Comparison of ENCODE assay signal across 25 cellular contexts in the genomic region with DNA sequence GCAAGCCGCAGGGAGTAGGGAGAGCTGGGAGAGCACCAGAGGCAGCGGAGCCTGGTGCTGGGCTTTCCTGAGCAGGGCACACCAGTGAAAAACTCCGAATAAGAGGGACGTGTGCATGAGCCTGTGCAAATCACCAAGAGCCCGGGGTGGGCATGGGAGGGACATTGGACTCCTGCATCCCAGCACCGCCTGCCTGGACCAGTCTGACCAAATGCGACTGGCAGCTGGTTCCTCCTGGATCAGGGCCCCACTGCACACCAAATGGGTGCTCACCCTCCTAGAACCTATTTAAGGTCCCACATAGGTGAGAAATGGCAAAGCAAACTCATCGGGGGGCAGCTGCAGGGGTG. TPM values are rescaled to one million over a fixed set of nuclear protein-coding genes. Genes with fewer than 3 reads are reported as not detected.
A peak's percentile ranks its signal among the peaks of the same experiment; 100 is the strongest.
DNase-seq lines count a peak whose midpoint lies in the region; ATAC-seq, FAIRE-seq and TF ChIP-seq lines count a peak whose summit lies in the region.
"Had no signal": no experiment of that assay in that cellular context is flagged by ENCODE, and none has a peak within 500 bp of the region (broad histone marks: within the 10 kb centered on the region; RNA-seq: fewer than 3 reads in every experiment).

No MANE protein-coding gene starts in this region.

- TF ChIP-seq CTCF in heart right ventricle (IDR thresholded peaks at IDR 0.05) (no peak), kidney (IDR thresholded peaks at IDR 0.05; ENCODE audit: borderline replicate concordance, extremely low read depth, insufficient read depth) (no peak), parathyroid adenoma (IDR thresholded peaks at IDR 0.05) (no peak), uterus (IDR thresholded peaks at IDR 0.05) (no peak)

- H3K27ac ChIP-seq in heart right ventricle: peak overlapping the region; percentile 25 to 96 (median 92)
- peak overlapping the region; percentile 48 to 70 for H3K27ac ChIP-seq in kidney (ENCODE audit: low read depth in 2 of 2, low read length in 2 of 2)
- H3K27ac ChIP-seq in parathyroid adenoma: peak overlapping the region; percentile 32
- peak overlapping the region; percentile 87 to 97 for H3K27ac ChIP-seq in uterus
- H3K27ac ChIP-seq: ovary had no signal

- H3K4me1 ChIP-seq in heart right ventricle: peaks cover 16 to 82% (median 65%) of the 10 kb centered on the region in 9 donors
- peaks cover 3 to 13% of the 10 kb centered on the region in 2 donors for H3K4me1 ChIP-seq in kidney (ENCODE audit: control insufficient read depth in 1 of 2, insufficient read depth in 1 of 2, low read depth in 1 of 2, low read length in 2 of 2)
- H3K4me1 ChIP-seq in parathyroid adenoma: peaks cover 2% of the 10 kb centered on the region
- peaks cover 10 to 16% of the 10 kb centered on the region in 2 donors for H3K4me1 ChIP-seq in uterus

- peaks cover 2% of the 10 kb centered on the region for H3K79me2 ChIP-seq in parathyroid adenoma

- DNase-seq in heart right ventricle: no peak
- no peak for DNase-seq in Right ventricle myocardium inferior (ENCODE audit: missing footprints)
- no peak for DNase-seq in kidney
- no peak for DNase-seq in uterus
- DNase-seq in activated CD4-positive, CD25-positive, alpha-beta regulatory T cell (lab: John Stamatoyannopoulos, UW): no peak
- DNase-seq in activated effector memory CD4-positive, alpha-beta T cell treated with anti-CD3 and anti-CD28 coated beads, Interleukin-2, amount 50 U/mL, for 16 hours: no peak
- no peak for DNase-seq in UCSD-AML1 (lab: John Stamatoyannopoulos, UW; ENCODE audit: unreplicated experiment)
- DNase-seq: activated CD8-positive, alpha-beta T cell treated with anti-CD3 and anti-CD28 coated beads, Interleukin-2, amount 10 ng/mL, durations not matched to agents 7 days and 5 days; activated naive CD4-positive, alpha-beta T cell treated with anti-CD3 and anti-CD28 coated beads, Interleukin-2, amount 50 U/mL, for 16 hours; activated T-cell treated with anti-CD3 and anti-CD28 coated beads, Interleukin-2, amount 50 U/mL, for 4 hours; aorta; Calu3; H7; KBM-7; NCI-H2029 treated with DMSO at 0.1 percent for 48 hours; NK-92 treated with Interleukin-12 subunit alpha and Interleukin-12 subunit beta, amount 100 ng/mL, for 24 hours; stimulated activated CD4-positive, alpha-beta T cell treated with anti-CD3 and anti-CD28 coated beads, Interleukin-2, amount 100 ng/mL, for 24 hours; stimulated activated naive B cell treated with anti-CD40 and anti-IgM and Interleukin-4, amounts not matched to agents 10 μg/mL and 1 μg/mL and 100 μg/mL, for 72 hours; T-helper 9 cell; transverse colon had no signal

- H3K36me3 ChIP-seq in heart right ventricle (peaks cover 0 to 19% (median 11%) of the 10 kb centered on the region in 9 donors), kidney (ENCODE audit: control insufficient read depth in 1 of 2, insufficient read depth in 2 of 2, low read length in 2 of 2) (peaks cover 4 to 9% of the 10 kb centered on the region in 2 donors), parathyroid adenoma (ENCODE audit: control insufficient read depth, insufficient read depth, low read length) (no peaks in the 10 kb centered on the region), uterus (no peaks in the 10 kb centered on the region)
- H3K36me3 ChIP-seq: ovary, transverse colon had no signal

- H3K4me2 ChIP-seq in parathyroid adenoma (ENCODE audit: low read length): no peak overlapping the region

- 71 to 76% methylated on average over 8 of the region's 8 CpGs for WGBS in heart right ventricle, 2 donors

- H3K9ac ChIP-seq in kidney (ENCODE audit: low read length in 2 of 2): no peak overlapping the region
- no peak overlapping the region for H3K9ac ChIP-seq in parathyroid adenoma

- no peak for TF ChIP-seq POLR2A in uterus (IDR thresholded peaks at IDR 0.05)

- ATAC-seq in heart right ventricle (no peak), Right ventricle myocardium inferior (no peak)
- ATAC-seq: activated CD8-positive, alpha-beta T cell treated with anti-CD3 and anti-CD28 coated beads, Interleukin-2, amount 10 ng/mL, durations not matched to agents 7 days and 5 days; activated T-cell treated with anti-CD3 and anti-CD28 coated beads, Interleukin-2, amount 50 U/mL, for 4 hours; SK-N-SH treated with all-trans-retinoic acid at 6 μM for 48 hours; stimulated activated naive B cell treated with anti-CD40 and anti-IgM and Interleukin-4, amounts not matched to agents 10 μg/mL and 1 μg/mL and 100 μg/mL, for 72 hours had no signal

- intact Hi-C loops in heart right ventricle (cut with DNase I) (no loop called here), Right ventricle myocardium inferior (cut with DNase I) (no loop called here), kidney (cut with DNase I) (no loop called here), uterus (cut with DNase I; ENCODE audit: low total_unique reads) (no loop called here)

- H3K27me3 ChIP-seq in heart right ventricle: no peaks in the 10 kb centered on the region
- no peaks in the 10 kb centered on the region for H3K27me3 ChIP-seq in parathyroid adenoma (ENCODE audit: control insufficient read depth, insufficient read depth, low read length)
- no peaks in the 10 kb centered on the region for H3K27me3 ChIP-seq in uterus
- H3K27me3 ChIP-seq: ovary, transverse colon had no signal

- H3K4me3 ChIP-seq in heart right ventricle: peak overlapping the region in 6 of 10 donors; percentile 13 to 65 (median 23)
- no peak overlapping the region for H3K4me3 ChIP-seq in kidney (ENCODE audit: low read length in 2 of 2)
- no peak overlapping the region for H3K4me3 ChIP-seq in parathyroid adenoma (ENCODE audit: low read depth, low read length)
- no peak overlapping the region for H3K4me3 ChIP-seq in uterus
- H3K4me3 ChIP-seq: ovary, transverse colon had no signal

- FAIRE-seq in kidney (lab: Jason Lieb, UNC): no peak
- FAIRE-seq: A204.1, RCC 7860 had no signal

- no peak overlapping the region for H2AFZ ChIP-seq in parathyroid adenoma

- H3K9me3 ChIP-seq in heart right ventricle (no peaks in the 10 kb centered on the region), kidney (ENCODE audit: control insufficient read depth in 1 of 2, low read length in 2 of 2) (no peaks in the 10 kb centered on the region), parathyroid adenoma (ENCODE audit: control insufficient read depth, low read length) (no peaks in the 10 kb centered on the region), uterus (no peaks in the 10 kb centered on the region)
- H3K9me3 ChIP-seq: ovary, transverse colon had no signal

RNA-seq across cellular contexts. Expression of a gene that starts 3.1 kb away (rescaled TPM):
- total RNA-seq in heart right ventricle: 10 to 100 TPM; 14.3 to 31.4 (median 19.0) TPM
- 10 to 100 TPM; 11.8 to 12.3 TPM for polyA plus RNA-seq in heart right ventricle
- total RNA-seq in Right ventricle myocardium inferior: 18.9 TPM
- 42.5 TPM for total RNA-seq in kidney
- 13.8 TPM for polyA plus RNA-seq in kidney (ENCODE audit: insufficient read depth, low read depth, low replicate concordance)
- 10 to 100 TPM; 16.2 to 67.3 (median 48.8) TPM for total RNA-seq in uterus

RNA-seq across cellular contexts. Expression of a gene that starts 33.0 kb away (rescaled TPM):
- total RNA-seq in heart right ventricle (10 to 100 TPM in 7 of 10 donors, 1 to 10 TPM in 3; 8.4 to 18.4 (median 10.8) TPM), Right ventricle myocardium inferior (10.4 TPM), kidney (26.7 TPM), uterus (10 to 100 TPM in 3 of 4 donors, 1 to 10 TPM in 1; 6.2 to 36.4 (median 20.9) TPM)
- polyA plus RNA-seq in heart right ventricle (10 to 100 TPM in 1 of 2 donors, 1 to 10 TPM in 1; 7.8 to 20.0 TPM), kidney (ENCODE audit: insufficient read depth, low read depth, low replicate concordance) (8.1 TPM)

Comparison
In these comparisons a context has a peak if more than half of its experiments do, and no peak if none do; other contexts are left out.
1. H3K27ac ChIP-seq: peak in every context shown above with its lines; median percentile 92 in uterus; 92 in heart right ventricle; 59 in kidney; 32 in parathyroid adenoma.
2. H3K4me3 ChIP-seq: peak in heart right ventricle (6 of 10); none in kidney (0 of 2), parathyroid adenoma (single experiment) and uterus (0 of 2).